ENCODE assay signal across 8 cellular contexts in genomic region chr12:52020539-52021336, GRCh38. TPM values are rescaled to one million over a fixed set of nuclear protein-coding genes. Genes with fewer than 3 reads are reported as not detected.
DNase-seq lines count a peak whose midpoint lies in the region; ATAC-seq and TF ChIP-seq lines count a peak whose summit lies in the region.

No MANE protein-coding gene starts in this region.

- POLR2A ChIA-PET in HEK293 (lab: Yijun Ruan, JAX): interaction anchor here (0.5 to 1.8 kb wide), 5 partner anchors 11 to 688 kb away, joined by 3 to 8 read pairs (median 4); partner anchors contain the start of gene TAMALIN

- ATAC-seq in GM21360 (IDR thresholded peaks at IDR 0.05; ENCODE audit: unreplicated experiment) (no peak), HG03521 (IDR thresholded peaks at IDR 0.05; ENCODE audit: unreplicated experiment) (no peak)

- H3K4me1 ChIP-seq in HEK293 (ENCODE audit: control insufficient read depth, insufficient read depth, low read length): no peaks in the 10 kb centered on the region; the same call in 1 of the 2 replicates

- CTCF ChIA-PET in HEK293 (lab: Yijun Ruan, JAX): interaction anchor here (0.6 to 16.1 kb wide), 32 partner anchors 8 to 864 kb away, joined by 3 to 794 read pairs (median 4); partner anchors contain the start of genes ATG101, NR4A1, SMIM41 and TAMALIN

- H3K4me3 ChIP-seq in HEK293 (ENCODE audit: low read depth, low read length): no peak overlapping the region

- TF ChIP-seq CTCF in HEK293 (tag by site-specific recombination; IDR thresholded peaks at IDR 0.05): peak; percentile 91

- H3K27ac ChIP-seq in HEK293 (ENCODE audit: extremely low read depth, low read depth, low read length): no peak overlapping the region

- no peaks in the 10 kb centered on the region for H3K36me3 ChIP-seq in HEK293 (ENCODE audit: control insufficient read depth in 2 of 2, insufficient read depth in 1 of 2, low read length in 2 of 2)

- in situ Hi-C loops in Caki2 (cut with HindIII; ENCODE audit: low pct_unique_long_range_greater_than_20kb, low sequenced_read_pairs): loop anchor here (5.0 kb wide), 1 partner anchor 72 kb away; no protein-coding TSS in a partner anchor

- DNase-seq in Caki2 (ENCODE audit: low read depth) (peak; percentile 53), NCI-H69 (lab: John Stamatoyannopoulos, UW) (peak; percentile 80), epidermal melanocyte (ENCODE audit: insufficient read length, low spot score) (peak; percentile 74), nucleus accumbens (lab: John Stamatoyannopoulos, UW) (peak in 31 of 56 donors; percentile 13 to 72 (median 36))
- peak; percentile 80 for DNase-seq in activated CD8-positive, alpha-beta memory T cell treated with anti-CD3 and anti-CD28 coated beads for 24 hours

- no peaks in the 10 kb centered on the region for H3K9me3 ChIP-seq in HEK293 (ENCODE audit: control insufficient read depth, insufficient read depth, low read depth, low read length)

TF ChIP-seq in HEK293, 187 proteins besides CTCF, POLR2A, EP300 and RAD21 (continues in another document):
- TF ChIP-seq SP3 (tag by site-specific recombination; IDR thresholded peaks at IDR 0.05): no peak
- 0 out of 2 replicates have a peak, but pooled peaks have one; percentile 31 for TF ChIP-seq SCRT2 (tag by site-specific recombination; IDR thresholded peaks at IDR 0.05)
- 0 out of 2 replicates have a peak, but pooled peaks have one; percentile 9 for TF ChIP-seq ZNF366 (tag by site-specific recombination; conservative IDR thresholded peaks at IDR 0.05)
- TF ChIP-seq BCL6B (tag by site-specific recombination; IDR thresholded peaks at IDR 0.05): peak; percentile 81
- TF ChIP-seq IKZF3 (tag by site-specific recombination; IDR thresholded peaks at IDR 0.05): no peak
- TF ChIP-seq GLIS1 (tag by site-specific recombination; IDR thresholded peaks at IDR 0.05): peak; percentile 5; the same call in 1 of the 2 replicates
- TF ChIP-seq ZNF654 (tag by site-specific recombination; IDR thresholded peaks at IDR 0.05; ENCODE audit: low read depth): peak; percentile 67
- no peak for TF ChIP-seq ZFP37 (tag by site-specific recombination; IDR thresholded peaks at IDR 0.05)
- peak; percentile 47 for TF ChIP-seq PATZ1 (tag by site-specific recombination; IDR thresholded peaks at IDR 0.05)
- TF ChIP-seq ZIC2 (tag by site-specific recombination; IDR thresholded peaks at IDR 0.05): peak; percentile 61
- TF ChIP-seq ZNF341 (tag by site-specific recombination; IDR thresholded peaks at IDR 0.05; ENCODE audit: low read depth): peak; percentile 84
- TF ChIP-seq PRDM10 (tag by site-specific recombination; IDR thresholded peaks at IDR 0.05): peak; percentile 58
- no peak for TF ChIP-seq ZNF518A (tag by site-specific recombination; conservative IDR thresholded peaks at IDR 0.05; ENCODE audit: low read depth)

RNA-seq across cellular contexts. Expression of gene TAMALIN, which starts 14.0 kb away (rescaled TPM):
- total RNA-seq in Caki2 (2014; rRNA removed; shearing (Covaris generic); ENCODE audit: low replicate concordance): not detected in 2 replicates

RNA-seq across cellular contexts. Expression of gene NR4A1, which starts 30.5 kb away (rescaled TPM):
- 0.07 TPM in 1 of 2 replicates, not detected in the other for total RNA-seq in Caki2 (2014; rRNA removed; shearing (Covaris generic); ENCODE audit: low replicate concordance)

RNA-seq across cellular contexts. Expression of gene ATG101, which starts 49.0 kb away (rescaled TPM):
- total RNA-seq in Caki2 (2014; rRNA removed; shearing (Covaris generic); ENCODE audit: low replicate concordance): 126 and 183 TPM in 2 replicates

RNA-seq across cellular contexts. Expression of gene SMIM41, which starts 58.8 kb away (rescaled TPM):
- not detected in 2 replicates for total RNA-seq in Caki2 (2014; rRNA removed; shearing (Covaris generic); ENCODE audit: low replicate concordance)
